Comparison of ENCODE assay signal across 8 cellular contexts in the genomic region with DNA sequence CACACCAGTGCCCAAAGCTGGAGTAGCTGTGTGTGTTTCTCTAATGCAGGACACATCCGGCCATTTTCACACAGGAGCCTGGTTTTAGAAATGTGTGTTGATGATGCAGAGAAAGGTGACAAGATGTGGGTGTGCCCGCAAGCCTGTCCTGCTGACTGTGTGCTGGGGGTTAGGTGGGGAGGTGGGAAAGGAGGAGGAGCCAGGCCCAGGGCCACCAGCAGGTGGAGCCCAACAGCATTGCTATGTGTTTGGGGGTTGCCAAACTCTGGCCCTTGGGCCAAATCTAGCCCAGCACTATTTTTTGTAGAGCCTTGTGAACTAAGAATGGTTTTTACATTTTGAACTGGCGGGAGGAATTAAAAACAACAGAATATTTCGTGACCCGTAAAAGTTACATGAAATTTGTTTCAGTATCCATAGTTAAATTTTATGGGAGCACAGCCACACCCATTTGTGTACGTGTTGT.
DNase-seq lines count a peak whose midpoint lies in the region; ATAC-seq and TF ChIP-seq lines count a peak whose summit lies in the region.

No MANE protein-coding gene starts in this region.

- peak; percentile 61 for ATAC-seq in GM19035 (IDR thresholded peaks at IDR 0.05; ENCODE audit: unreplicated experiment)
- no peak for ATAC-seq in PC-3
- ATAC-seq in GM19023 (IDR thresholded peaks at IDR 0.05; ENCODE audit: unreplicated experiment), result no peak
- no peak for ATAC-seq in GM18858 (IDR thresholded peaks at IDR 0.05; ENCODE audit: unreplicated experiment)

- CTCF ChIA-PET in PC-3 (lab: Charles Lee), result no interaction called here

- POLR2A ChIA-PET in PC-3 (lab: Charles Lee; ENCODE audit: unreplicated experiment), result no interaction called here

- H3K4me2 ChIP-seq in PC-3 (ENCODE audit: low read length), result no peak overlapping the region

- intact Hi-C loops in PC-3 (cut with micrococcal nuclease), result no loop called here

- no peak overlapping the region for H2AFZ ChIP-seq in PC-3 (ENCODE audit: low read length)

- no peaks in the 10 kb centered on the region for H3K79me2 ChIP-seq in PC-3 (ENCODE audit: low read length)

- H3K27ac ChIP-seq in PC-3 (ENCODE audit: low read length), result no peak overlapping the region

- H3F3A ChIP-seq in PC-3 (ENCODE audit: low read length, unreplicated experiment), result no peaks in the 10 kb centered on the region

- no peaks in the 10 kb centered on the region for H3K9me3 ChIP-seq in PC-3 (ENCODE audit: low read length)

- H3K27me3 ChIP-seq in PC-3 (ENCODE audit: low read length), result no peaks in the 10 kb centered on the region

- no peak overlapping the region for H3K9ac ChIP-seq in PC-3 (ENCODE audit: low read length)

- no peaks in the 10 kb centered on the region for H3K9me2 ChIP-seq in PC-3 (replicated peaks; ENCODE audit: low read length)

- H4K20me1 ChIP-seq in PC-3 (ENCODE audit: low read length), result no peaks in the 10 kb centered on the region

- H3K4me1 ChIP-seq in PC-3 (ENCODE audit: insufficient read depth, low read length), result no peaks in the 10 kb centered on the region

- no peaks in the 10 kb centered on the region for H3K36me3 ChIP-seq in PC-3 (ENCODE audit: low read depth, low read length)

- no peak overlapping the region for H3K4me3 ChIP-seq in PC-3 (ENCODE audit: low read length)

- peak; percentile 51 for TF ChIP-seq CTCF in AG09319 (IDR thresholded peaks at IDR 0.05; ENCODE audit: low read depth, low read length)
- peak; percentile 65 for TF ChIP-seq CTCF in PC-3 (conservative IDR thresholded peaks at IDR 0.05; ENCODE audit: low read depth, low read length)

- DNase-seq in AG09319 (ENCODE audit: extremely low read depth, low read depth) (no peak), PC-3 (peak; percentile 31), islet precursor cell (peak; percentile 91)
- DNase-seq in activated naive CD4-positive, alpha-beta T cell treated with anti-CD3 and anti-CD28 coated beads, Interleukin-2, amount 50 U/mL, for 16 hours, result peak; percentile 50
- DNase-seq in stimulated activated CD8-positive, alpha-beta memory T cell treated with anti-CD3 and anti-CD28 coated beads, Interleukin-4, amount 100 ng/mL, for 24 hours (ENCODE audit: low read depth), result peak; percentile 60

- BruUV-seq in PC-3 (replicated peaks; lab: Mats Ljungman, UMichigan), result no TSS peak
